20 cellular contexts compared by ENCODE assay signal in the genomic region with DNA sequence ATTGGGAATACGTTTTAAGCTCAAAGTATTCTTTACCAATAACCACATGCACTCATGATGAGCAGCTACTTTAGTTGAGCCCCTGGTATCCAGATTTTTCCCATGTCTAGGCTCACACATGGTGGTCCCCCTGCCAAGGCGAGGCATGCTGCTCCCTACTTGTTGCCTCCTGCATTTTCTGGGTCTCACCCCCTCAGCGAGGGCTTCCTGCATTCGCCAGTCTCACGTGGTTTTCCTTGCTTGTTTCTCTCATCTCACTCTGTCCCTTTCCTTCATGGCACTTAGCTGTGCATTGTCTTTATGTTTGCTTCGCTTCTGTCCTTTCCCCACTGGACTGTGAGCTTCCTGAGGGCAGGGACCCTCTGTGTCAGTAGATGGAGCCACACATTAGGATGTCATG.
DNase-seq lines count a peak whose midpoint lies in the region; ATAC-seq and TF ChIP-seq lines count a peak whose summit lies in the region.
"Had no signal": no experiment of that assay in that cellular context is flagged by ENCODE, and none has a peak within 500 bp of the region (broad histone marks: within the 10 kb centered on the region; RNA-seq: fewer than 3 reads in every experiment).

No MANE protein-coding gene starts in this region.

- DNase-seq in esophagus squamous epithelium (lab: John Stamatoyannopoulos, UW) (no peak), nephron progenitor cell (no peak), tibial artery (no peak), NCI-H1048 (lab: John Stamatoyannopoulos, UW) (no peak)
- DNase-seq: ACHN; BE2C; C1 segment of cervical spinal cord; CD4-positive, CD25-positive, alpha-beta regulatory T cell; CD8-positive, alpha-beta memory T cell; COR-L47; DMS 273 treated with DMSO at 0.1 percent for 48 hours; DMS53; DND-41; EL; HCEC 1CT had no signal

- intact Hi-C loops in esophagus squamous epithelium (cut with DNase I) = no loop called here
- intact Hi-C loops in tibial artery (cut with DNase I; ENCODE audit: low total_unique reads) = no loop called here

- TF ChIP-seq POLR2A in esophagus squamous epithelium (IDR thresholded peaks at IDR 0.05) = no peak

- ATAC-seq in HG03378 (IDR thresholded peaks at IDR 0.05; ENCODE audit: unreplicated experiment) (no peak), HG03457 (IDR thresholded peaks at IDR 0.05; ENCODE audit: unreplicated experiment) (no peak)
- ATAC-seq: GM12878, GM23338 had no signal

- H3K27ac ChIP-seq in esophagus squamous epithelium (peak overlapping the region in 3 of 4 donors; percentile 23 to 45 (median 39)), tibial artery (peak overlapping the region; percentile 29 to 78)

- no peaks in the 10 kb centered on the region for H3K36me3 ChIP-seq in esophagus squamous epithelium
- no peaks in the 10 kb centered on the region for H3K36me3 ChIP-seq in tibial artery
- H3K36me3 ChIP-seq: BE2C had no signal

- TF ChIP-seq CTCF in brain (conservative IDR thresholded peaks at IDR 0.05) = no peak
- TF ChIP-seq CTCF in esophagus squamous epithelium (IDR thresholded peaks at IDR 0.05) = no peak
- no peak for TF ChIP-seq CTCF in nephron progenitor cell (IDR thresholded peaks at IDR 0.05)
- no peak for TF ChIP-seq CTCF in tibial artery (IDR thresholded peaks at IDR 0.05)

- H3K4me1 Mint-ChIP-seq in brain = peaks cover 79% of the 10 kb centered on the region
- peaks cover 41% of the 10 kb centered on the region for H3K4me1 Mint-ChIP-seq in nephron progenitor cell
- H3K4me1 Mint-ChIP-seq: CD4-positive, CD25-positive, alpha-beta regulatory T cell; CD8-positive, alpha-beta memory T cell had no signal

- H3K4me3 Mint-ChIP-seq in brain (no peak overlapping the region), nephron progenitor cell (no peak overlapping the region)
- H3K4me3 Mint-ChIP-seq: CD4-positive, CD25-positive, alpha-beta regulatory T cell; CD8-positive, alpha-beta memory T cell; GM23338 had no signal

- H3K4me1 ChIP-seq in esophagus squamous epithelium (peaks cover 5 to 28% (median 13%) of the 10 kb centered on the region in 3 donors), tibial artery (peaks cover 0 to 80% (median 22%) of the 10 kb centered on the region in 4 donors)
- H3K4me1 ChIP-seq: BE2C had no signal

- H3K4me3 ChIP-seq in esophagus squamous epithelium = no peak overlapping the region
- H3K4me3 ChIP-seq in tibial artery = no peak overlapping the region
- H3K4me3 ChIP-seq: GM12878, GM23338 had no signal

- WGBS in esophagus squamous epithelium, 2 donors = 79 to 83% methylated on average over 6 of the region's 6 CpGs

- H3K27me3 Mint-ChIP-seq in brain (peaks cover 3% of the 10 kb centered on the region), nephron progenitor cell (ENCODE audit: low read depth, poor library complexity) (peaks cover 3% of the 10 kb centered on the region)
- H3K27me3 Mint-ChIP-seq: CD4-positive, CD25-positive, alpha-beta regulatory T cell; CD8-positive, alpha-beta memory T cell had no signal

- peaks cover 0 to 7% (median 0%) of the 10 kb centered on the region in 5 experiments for H3K9me3 Mint-ChIP-seq in brain
- H3K9me3 Mint-ChIP-seq in nephron progenitor cell = peaks cover 13% of the 10 kb centered on the region

- peak overlapping the region in 3 of 5 experiments; percentile 32 to 84 (median 75) for H3K27ac Mint-ChIP-seq in brain
- H3K27ac Mint-ChIP-seq in nephron progenitor cell = peak overlapping the region; percentile 10
- H3K27ac Mint-ChIP-seq: CD4-positive, CD25-positive, alpha-beta regulatory T cell; CD8-positive, alpha-beta memory T cell; GM23338 had no signal

- no peaks in the 10 kb centered on the region for H3K9me3 ChIP-seq in esophagus squamous epithelium
- H3K9me3 ChIP-seq in tibial artery = no peaks in the 10 kb centered on the region
- H3K9me3 ChIP-seq: BE2C had no signal

- H3K36me3 Mint-ChIP-seq in brain (peaks cover 15% of the 10 kb centered on the region), nephron progenitor cell (ENCODE audit: low read depth) (peaks cover 19% of the 10 kb centered on the region)
- H3K36me3 Mint-ChIP-seq: CD4-positive, CD25-positive, alpha-beta regulatory T cell; CD8-positive, alpha-beta memory T cell had no signal

- no peaks in the 10 kb centered on the region for H3K27me3 ChIP-seq in esophagus squamous epithelium
- H3K27me3 ChIP-seq in tibial artery = no peaks in the 10 kb centered on the region
- H3K27me3 ChIP-seq: BE2C had no signal
